In the genomic region with DNA sequence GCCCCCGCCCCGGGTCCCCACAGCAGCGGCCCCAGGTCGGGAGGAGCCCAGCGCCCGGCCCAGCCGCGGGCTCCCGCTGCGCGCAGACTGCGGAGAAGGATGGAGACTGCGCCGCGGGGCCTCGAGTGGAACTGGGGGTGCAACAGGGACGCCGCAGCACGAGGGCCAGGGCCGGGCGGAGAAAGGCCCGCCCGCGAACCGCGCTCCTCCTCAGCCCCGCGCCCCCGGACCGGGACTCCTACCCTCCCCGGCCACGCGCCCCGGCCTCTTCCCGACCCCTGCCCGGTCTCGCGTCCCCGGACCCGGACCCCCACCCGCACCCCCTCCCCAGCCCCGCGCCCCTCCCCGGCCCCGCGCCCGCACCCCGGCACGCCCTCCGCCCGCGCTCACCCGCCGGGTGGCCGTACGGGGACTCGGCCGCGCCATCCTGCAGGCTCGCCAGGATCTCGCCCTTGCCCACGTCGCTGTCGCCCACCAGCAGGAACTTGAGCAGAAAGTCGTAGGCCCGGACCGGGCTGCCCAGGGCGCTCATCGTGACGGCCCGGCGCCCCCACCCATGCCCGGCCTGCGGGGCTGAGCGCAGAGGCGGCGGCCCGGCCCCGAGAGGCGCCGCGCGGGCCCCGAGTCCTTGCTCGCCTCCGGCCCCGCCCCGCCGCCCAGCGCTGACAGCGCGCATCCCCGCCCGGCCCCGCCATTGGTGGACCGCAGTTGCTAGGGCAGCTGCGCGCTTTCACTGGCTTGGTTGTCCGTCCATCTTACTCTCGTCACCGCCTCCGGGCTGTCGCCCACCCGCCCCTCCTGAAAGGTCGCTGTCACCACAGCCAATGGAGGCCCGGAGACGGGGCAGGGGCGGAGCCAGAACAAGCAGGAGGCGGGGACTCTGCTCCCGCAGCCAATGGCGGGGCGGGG, we compare ENCODE assay signal across 8 cellular contexts. TPM values are rescaled to one million over a fixed set of nuclear protein-coding genes. Genes with fewer than 3 reads are reported as not detected.
DNase-seq lines count a peak whose midpoint lies in the region; ATAC-seq and TF ChIP-seq lines count a peak whose summit lies in the region.

A gene with protein sequence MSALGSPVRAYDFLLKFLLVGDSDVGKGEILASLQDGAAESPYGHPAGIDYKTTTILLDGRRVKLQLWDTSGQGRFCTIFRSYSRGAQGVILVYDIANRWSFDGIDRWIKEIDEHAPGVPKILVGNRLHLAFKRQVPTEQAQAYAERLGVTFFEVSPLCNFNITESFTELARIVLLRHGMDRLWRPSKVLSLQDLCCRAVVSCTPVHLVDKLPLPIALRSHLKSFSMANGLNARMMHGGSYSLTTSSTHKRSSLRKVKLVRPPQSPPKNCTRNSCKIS (minus strand): TSS at position 634 of the 909 bp plus-strand sequence. CDS start 102 bp downstream, at position 532.

- H3K9ac ChIP-seq in neural cell (ENCODE audit: low read length), result peak within 1 kb of the TSS; percentile 65

- H3K27ac ChIP-seq in foreskin keratinocyte, result no peak within 1 kb of the TSS
- no peak within 1 kb of the TSS for H3K27ac ChIP-seq in neural cell (ENCODE audit: low read length)

- H3K9me3 ChIP-seq in HAP-1, result peaks cover 5% of the 10 kb centered on the region
- peaks cover 10% of the 10 kb centered on the region; the same call in 1 of the 2 replicates for H3K9me3 ChIP-seq in MG63
- H3K9me3 ChIP-seq in neural cell (ENCODE audit: low read length), result no peaks in the 10 kb centered on the region

- H3K36me3 Mint-ChIP-seq in stimulated activated naive CD8-positive, alpha-beta T cell treated with anti-CD3 and anti-CD28 coated beads, Interleukin-15, Interleukin-2, amounts not matched to agents 100 ng/mL and 50 ng/mL, for 24 hours (ENCODE audit: low read depth), result peaks cover 5% of the 10 kb centered on the region

- no peaks in the 10 kb centered on the region for H3K36me3 ChIP-seq in HAP-1 (replicated peaks)
- no peaks in the 10 kb centered on the region for H3K36me3 ChIP-seq in MG63
- H3K36me3 ChIP-seq in neural cell (ENCODE audit: insufficient read depth, low read length), result no peaks in the 10 kb centered on the region

- H3F3A ChIP-seq in neural cell (ENCODE audit: insufficient read depth, low read length, poor library complexity, severe bottlenecking), result no peaks in the 10 kb centered on the region

- in situ Hi-C loops in HAP-1 (cut with MboI; ENCODE audit: low sequenced_read_pairs), result no loop called here

- TF ChIP-seq RAD21 in neural cell (conservative IDR thresholded peaks at IDR 0.05), result peak; percentile 21

- peak within 1 kb of the TSS; percentile 40 for H2AFZ ChIP-seq in neural cell (ENCODE audit: low read depth, low read length)

- H3K4me2 ChIP-seq in neural cell (ENCODE audit: low read length), result peak within 1 kb of the TSS; percentile 53

- ATAC-seq in foreskin keratinocyte, result peak; percentile 89

- H3K4me1 ChIP-seq in HAP-1, result no peaks in the 10 kb centered on the region
- peaks cover 6% of the 10 kb centered on the region for H3K4me1 ChIP-seq in foreskin keratinocyte

- H3K27me3 Mint-ChIP-seq in stimulated activated naive CD8-positive, alpha-beta T cell treated with anti-CD3 and anti-CD28 coated beads, Interleukin-15, Interleukin-2, amounts not matched to agents 100 ng/mL and 50 ng/mL, for 24 hours, result no peaks in the 10 kb centered on the region

- peak; percentile 75 for TF ChIP-seq EP300 in neural cell (conservative IDR thresholded peaks at IDR 0.05; ENCODE audit: poor library complexity, severe bottlenecking)

- peak within 1 kb of the TSS; percentile 83 for H3K4me3 Mint-ChIP-seq in stimulated activated naive CD8-positive, alpha-beta T cell treated with anti-CD3 and anti-CD28 coated beads, Interleukin-15, Interleukin-2, amounts not matched to agents 100 ng/mL and 50 ng/mL, for 24 hours

- H4K20me1 ChIP-seq in neural cell (ENCODE audit: insufficient read depth), result no peaks in the 10 kb centered on the region

- H3K4me1 Mint-ChIP-seq in stimulated activated naive CD8-positive, alpha-beta T cell treated with anti-CD3 and anti-CD28 coated beads, Interleukin-15, Interleukin-2, amounts not matched to agents 100 ng/mL and 50 ng/mL, for 24 hours (ENCODE audit: low read depth), result peaks cover 6% of the 10 kb centered on the region

- H3K27me3 ChIP-seq in HAP-1 (ENCODE audit: low read depth), result no peaks in the 10 kb centered on the region
- H3K27me3 ChIP-seq in MG63, result no peaks in the 10 kb centered on the region
- H3K27me3 ChIP-seq in foreskin keratinocyte, result peaks cover 13% of the 10 kb centered on the region
- peaks cover 8% of the 10 kb centered on the region for H3K27me3 ChIP-seq in neural cell (ENCODE audit: insufficient read depth, low read depth, low read length)

- TF ChIP-seq CTCF in foreskin keratinocyte (conservative IDR thresholded peaks at IDR 0.05) (no peak), neural cell (IDR thresholded peaks at IDR 0.05; ENCODE audit: poor library complexity, severe bottlenecking) (no peak)

- peak; percentile 97 for DNase-seq in GDM1 (lab: John Stamatoyannopoulos, UW)
- DNase-seq in HAP-1 (ENCODE audit: low spot score in 2 of 2), result peak; percentile 95 to 100
- DNase-seq in MG63, result peak; percentile 100
- DNase-seq in SIG-M5 treated with dmso at 0.1 percent for 504 hours (lab: John Stamatoyannopoulos, UW; ENCODE audit: unreplicated experiment), result peak; percentile 98
- peak; percentile 92 to 98 (median 97) for DNase-seq in activated naive CD4-positive, alpha-beta T cell (lab: John Stamatoyannopoulos, UW)
- peak; percentile 82 to 92 for DNase-seq in foreskin keratinocyte

- peak within 1 kb of the TSS; percentile 55 for H3K4me3 ChIP-seq in HAP-1
- H3K4me3 ChIP-seq in MG63, result peak within 1 kb of the TSS; percentile 57
- H3K4me3 ChIP-seq in neural cell (ENCODE audit: low read length), result peak within 1 kb of the TSS; percentile 93

- H3K9me2 ChIP-seq in neural cell (ENCODE audit: insufficient read depth, low read length), result no peaks in the 10 kb centered on the region

- H3K9me3 Mint-ChIP-seq in stimulated activated naive CD8-positive, alpha-beta T cell treated with anti-CD3 and anti-CD28 coated beads, Interleukin-15, Interleukin-2, amounts not matched to agents 100 ng/mL and 50 ng/mL, for 24 hours, result peaks cover 10% of the 10 kb centered on the region

- peaks cover 8% of the 10 kb centered on the region for H3K79me2 ChIP-seq in neural cell (replicated peaks; ENCODE audit: insufficient read depth, low read length)

- H3K27ac Mint-ChIP-seq in stimulated activated naive CD8-positive, alpha-beta T cell treated with anti-CD3 and anti-CD28 coated beads, Interleukin-15, Interleukin-2, amounts not matched to agents 100 ng/mL and 50 ng/mL, for 24 hours, result no peak within 1 kb of the TSS

TF ChIP-seq in neural cell, 6 proteins besides CTCF, POLR2A, EP300 and RAD21:
- no peak for TF ChIP-seq SMC3 (conservative IDR thresholded peaks at IDR 0.05; ENCODE audit: poor library complexity)
- peak; percentile 34 for TF ChIP-seq POLR2AphosphoS5 (IDR thresholded peaks at IDR 0.05)

RNA-seq across cellular contexts. Expression of the gene that starts here (rescaled TPM):
- total RNA-seq in MG63 (2014; rRNA removed; shearing (Covaris generic); ENCODE audit: low replicate concordance), result 11.1 and 11.6 TPM in 2 replicates
- total RNA-seq in foreskin keratinocyte, result 4.8 and 8.8 TPM in 2 replicates
- 5.8 and 7.1 TPM in 2 replicates for polyA plus RNA-seq in foreskin keratinocyte
- polyA plus RNA-seq in neural cell, result 37.2 and 37.8 TPM in 2 replicates
- polyA minus RNA-seq in neural cell, result 17.7 and 21.4 TPM in 2 replicates
